21 cellular contexts compared by ENCODE assay signal in the genomic region with DNA sequence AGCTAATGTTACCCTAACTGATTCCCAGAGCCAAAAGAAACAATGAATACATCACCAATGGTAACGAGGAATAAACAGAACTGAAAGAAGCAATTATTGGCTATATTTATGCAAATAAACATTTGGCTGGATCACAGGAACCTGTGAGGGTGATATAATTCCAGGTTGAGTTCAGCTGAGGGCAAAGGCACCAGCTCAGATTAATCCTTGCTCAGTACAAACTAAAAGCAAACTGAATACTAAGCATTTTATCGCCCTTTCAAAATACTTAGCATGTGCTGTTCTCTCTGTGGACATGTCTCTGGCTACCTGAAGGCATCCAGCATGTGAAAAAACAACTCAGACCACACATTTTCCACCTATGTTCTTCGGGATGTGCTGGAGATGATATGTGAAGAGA.
A peak's percentile ranks its signal among the peaks of the same experiment; 100 is the strongest.
DNase-seq lines count a peak whose midpoint lies in the region; ATAC-seq and TF ChIP-seq lines count a peak whose summit lies in the region.
"Had no signal": no experiment of that assay in that cellular context is flagged by ENCODE, and none has a peak within 500 bp of the region (broad histone marks: within the 10 kb centered on the region; RNA-seq: fewer than 3 reads in every experiment).

No MANE protein-coding gene starts in this region.

- H3K79me1 ChIP-seq in mesenchymal stem cell (replicated peaks; ENCODE audit: low read length, poor library complexity, severe bottlenecking): no peaks in the 10 kb centered on the region

- H3K9ac ChIP-seq in KMS-11: no peak overlapping the region
- H3K9ac ChIP-seq in mesenchymal stem cell (ENCODE audit: low read length): no peak overlapping the region

- H3K14ac ChIP-seq in mesenchymal stem cell (ENCODE audit: low read length in 2 of 2): no peak overlapping the region

- H3K4me3 ChIP-seq in KMS-11 (IDR thresholded peaks at IDR 0.05; ENCODE audit: insufficient read depth, low read depth, low read length) (no peak overlapping the region), mesenchymal stem cell (ENCODE audit: insufficient read depth in 1 of 2, low read depth in 1 of 2, low read length in 2 of 2) (no peak overlapping the region)
- H3K4me3 ChIP-seq: Peyer's patch, SJSA1 had no signal

- H3K4me2 ChIP-seq in KMS-11: 0 out of 2 replicates have a peak overlapping the region, but pooled peaks have one; percentile 46
- H3K4me2 ChIP-seq in mesenchymal stem cell (ENCODE audit: low read length, poor library complexity, severe bottlenecking): no peak overlapping the region

- no peaks in the 10 kb centered on the region for H3K9me3 ChIP-seq in mesenchymal stem cell (ENCODE audit: control insufficient read depth, low read length)
- H3K9me3 ChIP-seq: Peyer's patch, SJSA1 had no signal

- H3K79me2 ChIP-seq in KMS-11 (ENCODE audit: insufficient read depth, low read depth): no peaks in the 10 kb centered on the region; the same call in 1 of the 2 replicates

- no peak overlapping the region for H2BK15ac ChIP-seq in mesenchymal stem cell (ENCODE audit: low read depth, poor library complexity, severe bottlenecking)

- H3K4me1 ChIP-seq in KMS-11 (ENCODE audit: low read depth, poor library complexity, severe bottlenecking) (peaks cover 21% of the 10 kb centered on the region), mesenchymal stem cell (ENCODE audit: control insufficient read depth, insufficient read depth, low read depth, low read length) (no peaks in the 10 kb centered on the region)
- H3K4me1 ChIP-seq: Peyer's patch, SJSA1 had no signal

- peak; percentile 73 for ATAC-seq in left lobe of liver

- DNase-seq in NCI-H748 (lab: John Stamatoyannopoulos, UW; ENCODE audit: unreplicated experiment): peak; percentile 40
- DNase-seq in NCI-H748 treated with DMSO at 0.1 percent for 48 hours (lab: John Stamatoyannopoulos, UW): no peak
- DNase-seq in NCI-H69 (lab: John Stamatoyannopoulos, UW): peak; percentile 31
- DNase-seq in left lobe of liver (ENCODE audit: low spot score): no peak
- DNase-seq in NCI-H446 treated with DMSO at 0.1 percent for 48 hours (lab: John Stamatoyannopoulos, UW): no peak
- no peak for DNase-seq in mesenchymal stem cell
- DNase-seq: 8988T, AML-193, C1 segment of cervical spinal cord, EL, GF-D8, MM.1S, NCI-H1092, NCI-H1436, NCI-H2029, NCI-H2171, NCI-H446, NCI-H526 treated with DMSO at 0.1 percent for 48 hours, Peyer's patch had no signal

- H3K4ac ChIP-seq in mesenchymal stem cell (ENCODE audit: low read depth in 1 of 2, low read length in 2 of 2): no peak overlapping the region

- no peak for TF ChIP-seq CTCF in KMS-11 (conservative IDR thresholded peaks at IDR 0.05; ENCODE audit: low read depth, low read length)

- no peak overlapping the region for H2BK120ac ChIP-seq in mesenchymal stem cell (ENCODE audit: low read depth, low read length)

- no peak overlapping the region for H2AK5ac ChIP-seq in mesenchymal stem cell (ENCODE audit: low read length, severe bottlenecking)

- H3K27ac ChIP-seq in KMS-11 (no peak overlapping the region), mesenchymal stem cell (ENCODE audit: low read length, poor library complexity, severe bottlenecking) (no peak overlapping the region)
- H3K27ac ChIP-seq: Peyer's patch, SJSA1 had no signal

- no peak overlapping the region for H4K8ac ChIP-seq in mesenchymal stem cell (ENCODE audit: low read length)

- no peak overlapping the region for H2BK12ac ChIP-seq in mesenchymal stem cell (ENCODE audit: low read length in 2 of 2)

- WGBS in mesenchymal stem cell: 30% methylated on average over 1 of the region's 3 CpGs

- no peak overlapping the region for H4K91ac ChIP-seq in mesenchymal stem cell (ENCODE audit: low read length)

- H2BK5ac ChIP-seq in mesenchymal stem cell (ENCODE audit: low read depth, low read length, poor library complexity, severe bottlenecking): no peak overlapping the region

- H2AFZ ChIP-seq in KMS-11 (ENCODE audit: low read depth): no peak overlapping the region
- no peak overlapping the region for H2AFZ ChIP-seq in mesenchymal stem cell (ENCODE audit: low read depth, low read length)

- no peak overlapping the region for H3K23ac ChIP-seq in mesenchymal stem cell (ENCODE audit: low read length in 2 of 2)

- H3K18ac ChIP-seq in mesenchymal stem cell (ENCODE audit: low read depth in 1 of 2, low read length in 2 of 2): no peak overlapping the region

- H3K27me3 ChIP-seq in KMS-11 (ENCODE audit: insufficient read depth, low read depth) (no peaks in the 10 kb centered on the region), mesenchymal stem cell (ENCODE audit: control insufficient read depth in 1 of 2, insufficient read depth in 1 of 2, low read length in 2 of 2) (no peaks in the 10 kb centered on the region)
- H3K27me3 ChIP-seq: Peyer's patch, SJSA1 had no signal

- H4K20me1 ChIP-seq in KMS-11 (ENCODE audit: insufficient read depth): no peaks in the 10 kb centered on the region

- H3K36me3 ChIP-seq in KMS-11 (ENCODE audit: insufficient read depth): no peaks in the 10 kb centered on the region
- no peaks in the 10 kb centered on the region for H3K36me3 ChIP-seq in mesenchymal stem cell (ENCODE audit: control insufficient read depth in 1 of 2, insufficient read depth in 2 of 2, low read depth in 1 of 2, low read length in 2 of 2)
- H3K36me3 ChIP-seq: Peyer's patch, SJSA1 had no signal

Comparison
In these comparisons a context has a peak if more than half of its experiments do, and no peak if none do; other contexts are left out.
1. DNase-seq: peak in NCI-H748 (single experiment) and NCI-H69 (single experiment); none in NCI-H748 treated with DMSO at 0.1 percent for 48 hours (single experiment), left lobe of liver (single experiment), NCI-H446 treated with DMSO at 0.1 percent for 48 hours (single experiment) and mesenchymal stem cell (single experiment).